In genomic region chr15:75030424-75030823, GRCh38 we compare ENCODE assay signal across 12 cellular contexts. TPM values are rescaled to one million over a fixed set of nuclear protein-coding genes. Genes with fewer than 3 reads are reported as not detected.
DNase-seq lines count a peak whose midpoint lies in the region; ATAC-seq and TF ChIP-seq lines count a peak whose summit lies in the region.
"Had no signal": no experiment of that assay in that cellular context is flagged by ENCODE, and none has a peak within 500 bp of the region (broad histone marks: within the 10 kb centered on the region; RNA-seq: fewer than 3 reads in every experiment).

No MANE protein-coding gene starts in this region.

- no peaks in the 10 kb centered on the region for H3K27me3 ChIP-seq in HCT116 (ENCODE audit: insufficient read depth, low read length)
- no peaks in the 10 kb centered on the region for H3K27me3 ChIP-seq in adrenal gland
- no peaks in the 10 kb centered on the region for H3K27me3 ChIP-seq in gastroesophageal sphincter
- H3K27me3 ChIP-seq in stomach, result no peaks in the 10 kb centered on the region

- RAD21 ChIA-PET in HCT116 (lab: Charles Lee; ENCODE audit: low non-redundant PET in 1 of 2, low total read pairs in 2 of 2, uncharacterized antibody in 2 of 2, unreplicated experiment in 2 of 2), result interaction anchor here (1.4 to 3.0 kb wide), 3 partner anchors 171 to 174 kb away, joined by 3 to 10 read pairs (median 7); partner anchors contain the start of gene C15orf39 (in 1 of the 2)

- H2AFZ ChIP-seq in HCT116 (ENCODE audit: low read depth, low read length, poor library complexity, severe bottlenecking), result no peak overlapping the region

- no peaks in the 10 kb centered on the region for H3K9me2 ChIP-seq in HCT116 (ENCODE audit: insufficient read depth)

- peaks cover 23% of the 10 kb centered on the region for H3K79me2 ChIP-seq in HCT116 (ENCODE audit: insufficient read depth, low read length)

- TF ChIP-seq CTCF in HCT116 (IDR thresholded peaks at IDR 0.05 in 2 of 3, conservative IDR thresholded peaks at IDR 0.05 in 1 of 3; ENCODE audit: borderline replicate concordance in 1 of 3, insufficient read depth in 1 of 3, low read depth in 2 of 3, low read length in 2 of 3), result peak in 1 of 3 experiments; percentile 21; a peak in 2 of 6 replicates
- no peak for TF ChIP-seq CTCF in adrenal gland (IDR thresholded peaks at IDR 0.05)
- no peak for TF ChIP-seq CTCF in gastroesophageal sphincter (IDR thresholded peaks at IDR 0.05)
- TF ChIP-seq CTCF in stomach (IDR thresholded peaks at IDR 0.05), result no peak

- intact Hi-C loops in HCT116 (cut with micrococcal nuclease), result no loop called here
- intact Hi-C loops in adrenal gland (cut with DNase I), result no loop called here
- intact Hi-C loops in stomach (cut with DNase I; ENCODE audit: low total_unique reads), result loop anchor here (10.0 kb wide), 1 partner anchor 274 kb away; no protein-coding TSS in a partner anchor

- peaks cover 2 to 15% of the 10 kb centered on the region in 2 experiments; a peak in 2 of 4 replicates for H3K36me3 ChIP-seq in HCT116 (ENCODE audit: control insufficient read depth in 1 of 2, insufficient read depth in 2 of 2, low read length in 2 of 2)
- H3K36me3 ChIP-seq in adrenal gland (replicated peaks in 1 of 2), result no peaks in the 10 kb centered on the region
- peaks cover 0 to 18% of the 10 kb centered on the region in 2 donors for H3K36me3 ChIP-seq in gastroesophageal sphincter
- peaks cover 0 to 15% (median 0%) of the 10 kb centered on the region in 4 donors for H3K36me3 ChIP-seq in stomach

- peak; percentile 30; the same call in 1 of the 2 replicates for ATAC-seq in HCT116
- ATAC-seq in gastroesophageal sphincter, result no peak
- no peak for ATAC-seq in GM21367 (IDR thresholded peaks at IDR 0.05; ENCODE audit: unreplicated experiment)

- H3K4me1 ChIP-seq in HCT116 (ENCODE audit: control insufficient read depth in 1 of 2, insufficient read depth in 2 of 2, low read length in 2 of 2), result peaks cover 15 to 23% of the 10 kb centered on the region in 2 experiments
- H3K4me1 ChIP-seq in adrenal gland (replicated peaks in 1 of 2), result peaks cover 28 to 33% of the 10 kb centered on the region in 2 donors
- peaks cover 5 to 49% (median 19%) of the 10 kb centered on the region in 3 donors for H3K4me1 ChIP-seq in gastroesophageal sphincter
- peaks cover 11 to 40% (median 29%) of the 10 kb centered on the region in 4 donors for H3K4me1 ChIP-seq in stomach

- H3K4me3 ChIP-seq in HCT116 (replicated peaks in 1 of 2; ENCODE audit: low read depth in 1 of 2, low read length in 2 of 2), result no peak overlapping the region
- no peak overlapping the region for H3K4me3 ChIP-seq in adrenal gland
- H3K4me3 ChIP-seq in gastroesophageal sphincter, result no peak overlapping the region
- no peak overlapping the region for H3K4me3 ChIP-seq in stomach

- no TSS peak for BruUV-seq in HCT116 (replicated peaks; lab: Mats Ljungman, UMichigan)

- no peak for TF ChIP-seq EP300 in gastroesophageal sphincter (IDR thresholded peaks at IDR 0.05)
- TF ChIP-seq EP300 in stomach (IDR thresholded peaks at IDR 0.05), result no peak

- H3K9ac ChIP-seq in HCT116 (ENCODE audit: low read length), result no peak overlapping the region

- 0 out of 2 replicates have a peak overlapping the region, but pooled peaks have one; percentile 15 for H3K4me2 ChIP-seq in HCT116 (ENCODE audit: low read length)

- no peak for TF ChIP-seq RAD21 in HCT116 (IDR thresholded peaks at IDR 0.05; ENCODE audit: low read depth)

- H3K9me3 ChIP-seq in HCT116 (ENCODE audit: control insufficient read depth in 1 of 2, insufficient read depth in 1 of 2, low read depth in 1 of 2, low read length in 2 of 2) (no peaks in the 10 kb centered on the region), adrenal gland (replicated peaks in 1 of 3) (no peaks in the 10 kb centered on the region), gastroesophageal sphincter (no peaks in the 10 kb centered on the region), stomach (no peaks in the 10 kb centered on the region)

- POLR2A ChIA-PET in HCT116 (lab: Charles Lee), result no interaction called here

- CTCF ChIA-PET in HCT116 (lab: Charles Lee), result interaction anchor here (0.9 to 3.4 kb wide), 3 partner anchors 171 to 178 kb away, joined by 3 to 33 read pairs (median 14); partner anchors contain the start of gene C15orf39

- TF ChIP-seq POLR2A in HCT116 (IDR thresholded peaks at IDR 0.05; ENCODE audit: borderline replicate concordance, extremely low read depth, insufficient read depth, insufficient read length), result no peak
- TF ChIP-seq POLR2A in adrenal gland (IDR thresholded peaks at IDR 0.05), result no peak
- TF ChIP-seq POLR2A in gastroesophageal sphincter (IDR thresholded peaks at IDR 0.05), result no peak
- no peak for TF ChIP-seq POLR2A in stomach (IDR thresholded peaks at IDR 0.05)

- no peaks in the 10 kb centered on the region for H4K20me1 ChIP-seq in HCT116 (ENCODE audit: insufficient read depth)

- 94 to 96% (median 95%) methylated on average over 3 to 4 of the region's 4 CpGs for WGBS in adrenal gland, 4 donors
- WGBS in gastroesophageal sphincter (ENCODE audit: low coverage in 1 of 2), 2 donors, result 100% methylated on average over 1 of the region's 4 CpGs; no CpG with 5 or more reads in 1 of the 2 donors
- WGBS in stomach, 5 donors, result 90 to 98% (median 93%) methylated on average over 4 of the region's 4 CpGs

- H3K27ac ChIP-seq in HCT116 (ENCODE audit: low read depth, low read length), result no peak overlapping the region
- peak overlapping the region in 4 of 5 donors; percentile 68 to 91 (median 78) for H3K27ac ChIP-seq in adrenal gland
- peak overlapping the region in 3 of 4 donors; percentile 62 to 77 (median 69) for H3K27ac ChIP-seq in gastroesophageal sphincter
- H3K27ac ChIP-seq in stomach, result peak overlapping the region in 4 of 5 donors; percentile 68 to 75 (median 74)

- DNase-seq in HCT116 (ENCODE audit: low read depth, low spot score) (no peak), adrenal gland (peak in 1 of 7 donors; percentile 36), stomach (no peak), globus pallidus (ENCODE audit: low spot score) (no peak), AG08395 (ENCODE audit: low spot score) (no peak), EL (no peak)
- DNase-seq: COR-L47; RPMI8226; stimulated activated CD4-positive, alpha-beta T cell treated with anti-CD3 and anti-CD28 coated beads, Interleukin-4, amount 100 ng/mL, for 24 hours; stimulated activated naive CD8-positive, alpha-beta T cell treated with anti-CD3 and anti-CD28 coated beads, Interleukin-15, Interleukin-2, amounts not matched to agents 100 U/mL and 50 U/mL, for 24 hours had no signal

TF ChIP-seq in HCT116, 20 proteins besides CTCF, POLR2A, EP300 and RAD21 (continues in another document):
- TF ChIP-seq EZH2 (IDR thresholded peaks at IDR 0.05) (no peak), JUND (IDR thresholded peaks at IDR 0.05) (no peak), SP1 (IDR thresholded peaks at IDR 0.05; ENCODE audit: low read depth) (no peak), ZNF274 (IDR thresholded peaks at IDR 0.05; ENCODE audit: low read depth, low read length) (no peak), ZBTB33 (IDR thresholded peaks at IDR 0.05; ENCODE audit: extremely low read depth, insufficient replicate concordance, low read length) (no peak), FOSL1 (IDR thresholded peaks at IDR 0.05; ENCODE audit: low read depth) (no peak), CBX3 (IDR thresholded peaks at IDR 0.05; ENCODE audit: low read depth) (no peak), MAX (IDR thresholded peaks at IDR 0.05) (no peak), ZFX (IDR thresholded peaks at IDR 0.05) (no peak), EZH2phosphoT487 (IDR thresholded peaks at IDR 0.05; ENCODE audit: borderline replicate concordance) (no peak), CEBPB (IDR thresholded peaks at IDR 0.05; ENCODE audit: low read depth) (no peak), EGR1 (IDR thresholded peaks at IDR 0.05; ENCODE audit: low read depth) (no peak), SRF (IDR thresholded peaks at IDR 0.05; ENCODE audit: low read depth) (no peak), TCF7L2 (IDR thresholded peaks at IDR 0.05; ENCODE audit: borderline replicate concordance, extremely low read depth, insufficient read depth, insufficient read length) (no peak), POLR2AphosphoS5 (IDR thresholded peaks at IDR 0.05; ENCODE audit: low read depth, low read length) (no peak)
- TF ChIP-seq, protein P1, sequence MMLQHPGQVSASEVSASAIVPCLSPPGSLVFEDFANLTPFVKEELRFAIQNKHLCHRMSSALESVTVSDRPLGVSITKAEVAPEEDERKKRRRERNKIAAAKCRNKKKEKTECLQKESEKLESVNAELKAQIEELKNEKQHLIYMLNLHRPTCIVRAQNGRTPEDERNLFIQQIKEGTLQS (IDR thresholded peaks at IDR 0.05), result no peak

RNA-seq across cellular contexts. Expression of gene PPCDC, which starts 7.0 kb away (rescaled TPM):
- 18.0 TPM for total RNA-seq in HCT116 (2021; ENCODE audit: unreplicated experiment)
- polyA plus RNA-seq in HCT116 (2012), result 18.7 and 23.5 TPM in 2 replicates
- 10 to 100 TPM; 19.4 to 36.4 (median 24.7) TPM for total RNA-seq in adrenal gland
- 10 to 100 TPM; 17.4 to 35.2 (median 31.8) TPM for polyA plus RNA-seq in adrenal gland
- 10 to 100 TPM in 3 of 4 donors, 1 to 10 TPM in 1; 7.8 to 14.2 (median 12.9) TPM for total RNA-seq in gastroesophageal sphincter
- 10 to 100 TPM in 4 of 5 donors, 1 to 10 TPM in 1; 3.2 to 74.1 (median 35.7) TPM for total RNA-seq in stomach
- 10 to 100 TPM; 19.7 to 24.6 (median 21.0) TPM for polyA plus RNA-seq in stomach

RNA-seq across cellular contexts. Expression of gene SCAMP5, which starts 35.1 kb away (rescaled TPM):
- 6.2 TPM for total RNA-seq in HCT116 (2021; ENCODE audit: unreplicated experiment)
- 5.6 and 7.4 TPM in 2 replicates for polyA plus RNA-seq in HCT116 (2012)
- 10 to 100 TPM; 12.9 to 47.2 (median 29.1) TPM for total RNA-seq in adrenal gland
- polyA plus RNA-seq in adrenal gland, result 10 to 100 TPM; 10.2 to 22.0 (median 19.7) TPM
- total RNA-seq in gastroesophageal sphincter, result 10 to 100 TPM in 1 of 4 donors, 1 to 10 TPM in 3; 2.2 to 10.1 (median 5.6) TPM
- 10 to 100 TPM in 3 of 5 donors, 1 to 10 TPM in 2; 1.8 to 70.1 (median 13.4) TPM for total RNA-seq in stomach
- polyA plus RNA-seq in stomach, result 10 to 100 TPM in 2 of 3 donors, 1 to 10 TPM in 1; 8.8 to 12.7 (median 12.4) TPM
